In the genomic region with DNA sequence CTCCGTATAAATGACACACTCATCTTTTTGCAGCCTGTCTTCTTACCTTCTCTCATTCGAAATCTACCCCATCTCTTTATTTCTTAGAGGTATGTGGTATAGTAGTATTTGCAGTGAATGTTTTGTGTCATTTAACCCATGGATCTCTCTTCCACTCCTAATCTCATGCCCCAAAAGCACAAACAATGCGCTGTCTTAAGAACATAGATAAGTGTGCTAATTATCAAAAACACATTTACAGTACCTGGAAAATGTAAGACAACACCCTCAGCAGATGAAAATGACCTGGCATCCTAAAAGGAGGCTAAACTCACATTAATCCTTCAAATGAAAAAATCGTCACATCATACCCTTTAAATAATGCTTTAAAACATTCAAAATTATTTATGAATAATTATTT, we compare ENCODE assay signal across 17 cellular contexts. TPM values are rescaled to one million over a fixed set of nuclear protein-coding genes. Genes with fewer than 3 reads are reported as not detected.
A peak's percentile ranks its signal among the peaks of the same experiment; 100 is the strongest.
DNase-seq lines count a peak whose midpoint lies in the region; ATAC-seq and TF ChIP-seq lines count a peak whose summit lies in the region.
"Had no signal": no experiment of that assay in that cellular context is flagged by ENCODE, and none has a peak within 500 bp of the region (broad histone marks: within the 10 kb centered on the region; RNA-seq: fewer than 3 reads in every experiment).

No MANE protein-coding gene starts in this region.

- intact Hi-C loops in CD8-positive, alpha-beta T cell (cut with DNase I, micrococcal nuclease), result no loop called here
- intact Hi-C loops in naive thymus-derived CD4-positive, alpha-beta T cell (cut with micrococcal nuclease), result loop anchor here in 1 of 2 donors (1.0 kb wide), 1 partner anchor 10 kb away; no protein-coding TSS in a partner anchor

- peak overlapping the region; percentile 71 for H3K27ac Mint-ChIP-seq in activated T-cell treated with anti-CD3 and anti-CD28 coated beads, Interleukin-2, amount 50 U/mL, for 72 hours
- peak overlapping the region; percentile 69 for H3K27ac Mint-ChIP-seq in CD8-positive, alpha-beta T cell
- peak overlapping the region; percentile 59 for H3K27ac Mint-ChIP-seq in activated naive CD8-positive, alpha-beta T cell
- H3K27ac Mint-ChIP-seq in naive thymus-derived CD4-positive, alpha-beta T cell, result peak overlapping the region in 4 of 9 donors; percentile 50 to 75 (median 52)
- no peak overlapping the region for H3K27ac Mint-ChIP-seq in activated CD8-positive, alpha-beta memory T cell treated with anti-CD3 and anti-CD28 coated beads, Interleukin-2, amount 10 ng/mL, durations not matched to agents 7 days and 5 days

- no peaks in the 10 kb centered on the region for H3K9me3 ChIP-seq in CD8-positive, alpha-beta T cell (ENCODE audit: low read length)
- H3K9me3 ChIP-seq in naive thymus-derived CD4-positive, alpha-beta T cell (ENCODE audit: control insufficient read depth in 2 of 3, low read length in 3 of 3), result no peaks in the 10 kb centered on the region
- H3K9me3 ChIP-seq: MG63 had no signal

- peaks cover 92% of the 10 kb centered on the region for H3K4me1 Mint-ChIP-seq in activated T-cell treated with anti-CD3 and anti-CD28 coated beads, Interleukin-2, amount 50 U/mL, for 72 hours (ENCODE audit: low read depth)
- peaks cover 95% of the 10 kb centered on the region for H3K4me1 Mint-ChIP-seq in CD8-positive, alpha-beta T cell (ENCODE audit: low read depth)
- peaks cover 88% of the 10 kb centered on the region for H3K4me1 Mint-ChIP-seq in activated naive CD8-positive, alpha-beta T cell (ENCODE audit: low read depth)
- H3K4me1 Mint-ChIP-seq in naive thymus-derived CD4-positive, alpha-beta T cell, result peaks cover 67 to 99% (median 93%) of the 10 kb centered on the region in 7 donors
- H3K4me1 Mint-ChIP-seq in activated CD8-positive, alpha-beta memory T cell treated with anti-CD3 and anti-CD28 coated beads, Interleukin-2, amount 10 ng/mL, durations not matched to agents 7 days and 5 days, result peaks cover 74% of the 10 kb centered on the region

- no peaks in the 10 kb centered on the region for H3K36me3 ChIP-seq in CD8-positive, alpha-beta T cell (ENCODE audit: insufficient read depth, low read length)
- H3K36me3 ChIP-seq in naive thymus-derived CD4-positive, alpha-beta T cell (ENCODE audit: control insufficient read depth in 2 of 3, insufficient read depth in 3 of 3, low read length in 3 of 3), result no peaks in the 10 kb centered on the region
- H3K36me3 ChIP-seq: MG63 had no signal

- DNase-seq in activated T-cell treated with anti-CD3 and anti-CD28 coated beads, Interleukin-2, amount 50 U/mL, for 72 hours, result no peak
- no peak for DNase-seq in activated T-cell treated with anti-CD3 and anti-CD28 coated beads, Interleukin-2, amount 50 U/mL, for 48 hours
- DNase-seq in CD8-positive, alpha-beta T cell, result no peak
- DNase-seq in naive thymus-derived CD4-positive, alpha-beta T cell, result no peak
- no peak for DNase-seq in iPS-NIHi11 (ENCODE audit: low spot score)
- DNase-seq in activated CD8-positive, alpha-beta memory T cell treated with anti-CD3 and anti-CD28 coated beads, Interleukin-2, amount 10 ng/mL, durations not matched to agents 7 days and 5 days, result no peak
- DNase-seq: AML-193, KG1, MG63, NCI-H1092 treated with DMSO at 0.1 percent for 48 hours, NCI-H1694 treated with DMSO at 0.1 percent for 48 hours, NCI-H2171, NCI-H774 had no signal

- H3K4me3 Mint-ChIP-seq in activated T-cell treated with anti-CD3 and anti-CD28 coated beads, Interleukin-2, amount 50 U/mL, for 72 hours, result peak overlapping the region in 1 of 2 donors; percentile 11
- peak overlapping the region; percentile 8 for H3K4me3 Mint-ChIP-seq in CD8-positive, alpha-beta T cell
- peak overlapping the region; percentile 59 for H3K4me3 Mint-ChIP-seq in activated naive CD8-positive, alpha-beta T cell
- peak overlapping the region; percentile 14 to 90 (median 64) for H3K4me3 Mint-ChIP-seq in naive thymus-derived CD4-positive, alpha-beta T cell
- H3K4me3 Mint-ChIP-seq in activated CD8-positive, alpha-beta memory T cell treated with anti-CD3 and anti-CD28 coated beads, Interleukin-2, amount 10 ng/mL, durations not matched to agents 7 days and 5 days, result no peak overlapping the region

- H3K27ac ChIP-seq in CD8-positive, alpha-beta T cell (ENCODE audit: low read depth, low read length), result no peak overlapping the region
- H3K27ac ChIP-seq in naive thymus-derived CD4-positive, alpha-beta T cell (ENCODE audit: low read depth, low read length), result no peak overlapping the region

- no peaks in the 10 kb centered on the region for H3K36me3 Mint-ChIP-seq in activated T-cell treated with anti-CD3 and anti-CD28 coated beads, Interleukin-2, amount 50 U/mL, for 72 hours (ENCODE audit: insufficient read depth in 2 of 2)
- H3K36me3 Mint-ChIP-seq in CD8-positive, alpha-beta T cell, result peaks cover 12% of the 10 kb centered on the region
- H3K36me3 Mint-ChIP-seq in activated naive CD8-positive, alpha-beta T cell, result peaks cover 12% of the 10 kb centered on the region
- peaks cover 0 to 17% (median 0%) of the 10 kb centered on the region in 5 donors for H3K36me3 Mint-ChIP-seq in naive thymus-derived CD4-positive, alpha-beta T cell
- H3K36me3 Mint-ChIP-seq in activated CD8-positive, alpha-beta memory T cell treated with anti-CD3 and anti-CD28 coated beads, Interleukin-2, amount 10 ng/mL, durations not matched to agents 7 days and 5 days, result peaks cover 28% of the 10 kb centered on the region

- CTCF ChIA-PET in CD8-positive, alpha-beta T cell (lab: Charles Lee), result no interaction called here
- CTCF ChIA-PET in naive thymus-derived CD4-positive, alpha-beta T cell (lab: Charles Lee), result no interaction called here
- CTCF ChIA-PET in activated CD8-positive, alpha-beta memory T cell treated with anti-CD3 and anti-CD28 coated beads, Interleukin-2, amount 10 ng/mL, durations not matched to agents 7 days and 5 days (lab: Charles Lee), result no interaction called here

- TF ChIP-seq CTCF in CD8-positive, alpha-beta T cell (IDR thresholded peaks at IDR 0.05), result no peak

- POLR2A ChIA-PET in CD8-positive, alpha-beta T cell (lab: Charles Lee), result no interaction called here
- POLR2A ChIA-PET in naive thymus-derived CD4-positive, alpha-beta T cell (lab: Charles Lee), result interaction anchor here (0.9 kb wide), 1 partner anchor 11 kb away, joined by 3 read pairs; a partner anchor contains a TSS

- H3K4me1 ChIP-seq in CD8-positive, alpha-beta T cell (ENCODE audit: insufficient read depth, low read length), result peaks cover 76% of the 10 kb centered on the region
- peaks cover 48 to 54% of the 10 kb centered on the region in 2 donors for H3K4me1 ChIP-seq in naive thymus-derived CD4-positive, alpha-beta T cell (ENCODE audit: control insufficient read depth in 2 of 2, insufficient read depth in 2 of 2, low read length in 2 of 2)

- no peak overlapping the region for H3K4me3 ChIP-seq in CD8-positive, alpha-beta T cell (ENCODE audit: low read depth, low read length)
- no peak overlapping the region for H3K4me3 ChIP-seq in naive thymus-derived CD4-positive, alpha-beta T cell (ENCODE audit: low read length)
- H3K4me3 ChIP-seq: MG63 had no signal

- no peak for ATAC-seq in activated T-cell treated with anti-CD3 and anti-CD28 coated beads, Interleukin-2, amount 50 U/mL, for 72 hours (replicated peaks in 1 of 2)
- ATAC-seq in CD8-positive, alpha-beta T cell, result no peak
- ATAC-seq in naive thymus-derived CD4-positive, alpha-beta T cell, result no peak
- no peak for ATAC-seq in HG03108 (IDR thresholded peaks at IDR 0.05; ENCODE audit: unreplicated experiment)
- no peak for ATAC-seq in activated CD8-positive, alpha-beta memory T cell treated with anti-CD3 and anti-CD28 coated beads, Interleukin-2, amount 10 ng/mL, durations not matched to agents 7 days and 5 days
- ATAC-seq: Panc1, Right ventricle myocardium inferior had no signal

- no peaks in the 10 kb centered on the region for H3K9me3 Mint-ChIP-seq in activated T-cell treated with anti-CD3 and anti-CD28 coated beads, Interleukin-2, amount 50 U/mL, for 72 hours
- H3K9me3 Mint-ChIP-seq in CD8-positive, alpha-beta T cell, result no peaks in the 10 kb centered on the region
- no peaks in the 10 kb centered on the region for H3K9me3 Mint-ChIP-seq in activated naive CD8-positive, alpha-beta T cell (ENCODE audit: low read depth)
- H3K9me3 Mint-ChIP-seq in naive thymus-derived CD4-positive, alpha-beta T cell, result peaks cover 0 to 4% (median 0%) of the 10 kb centered on the region in 11 donors
- H3K9me3 Mint-ChIP-seq in activated CD8-positive, alpha-beta memory T cell treated with anti-CD3 and anti-CD28 coated beads, Interleukin-2, amount 10 ng/mL, durations not matched to agents 7 days and 5 days (ENCODE audit: low read depth), result no peaks in the 10 kb centered on the region

- no peaks in the 10 kb centered on the region for H3K27me3 ChIP-seq in CD8-positive, alpha-beta T cell (ENCODE audit: insufficient read depth, low read length)
- H3K27me3 ChIP-seq in naive thymus-derived CD4-positive, alpha-beta T cell (ENCODE audit: control insufficient read depth in 2 of 2, insufficient read depth in 2 of 2, low read length in 2 of 2), result no peaks in the 10 kb centered on the region
- H3K27me3 ChIP-seq: MG63 had no signal

- no peaks in the 10 kb centered on the region for H3K27me3 Mint-ChIP-seq in activated T-cell treated with anti-CD3 and anti-CD28 coated beads, Interleukin-2, amount 50 U/mL, for 72 hours (ENCODE audit: low read depth)
- H3K27me3 Mint-ChIP-seq in CD8-positive, alpha-beta T cell (ENCODE audit: low read depth), result no peaks in the 10 kb centered on the region
- no peaks in the 10 kb centered on the region for H3K27me3 Mint-ChIP-seq in activated naive CD8-positive, alpha-beta T cell
- H3K27me3 Mint-ChIP-seq in naive thymus-derived CD4-positive, alpha-beta T cell, result no peaks in the 10 kb centered on the region
- H3K27me3 Mint-ChIP-seq in activated CD8-positive, alpha-beta memory T cell treated with anti-CD3 and anti-CD28 coated beads, Interleukin-2, amount 10 ng/mL, durations not matched to agents 7 days and 5 days, result no peaks in the 10 kb centered on the region

RNA-seq across cellular contexts. Expression of a gene that starts 10.7 kb away (rescaled TPM):
- total RNA-seq in activated T-cell treated with anti-CD3 and anti-CD28 coated beads, Interleukin-2, amount 50 U/mL, for 72 hours, result 10 to 100 TPM; 94.0 to 97.7 TPM
- total RNA-seq in CD8-positive, alpha-beta T cell, result 100 to 1,000 TPM; 213 to 224 TPM
- 100 to 1,000 TPM; 156 to 224 (median 180) TPM for total RNA-seq in naive thymus-derived CD4-positive, alpha-beta T cell
- 100 to 1,000 TPM in 1 of 2 donors, 10 to 100 TPM in 1; 72.5 to 102 TPM for polyA plus RNA-seq in naive thymus-derived CD4-positive, alpha-beta T cell
- 100 to 1,000 TPM; 126 to 161 TPM for total RNA-seq in activated CD8-positive, alpha-beta memory T cell treated with anti-CD3 and anti-CD28 coated beads, Interleukin-2, amount 10 ng/mL, durations not matched to agents 7 days and 5 days
